In the genomic region with DNA sequence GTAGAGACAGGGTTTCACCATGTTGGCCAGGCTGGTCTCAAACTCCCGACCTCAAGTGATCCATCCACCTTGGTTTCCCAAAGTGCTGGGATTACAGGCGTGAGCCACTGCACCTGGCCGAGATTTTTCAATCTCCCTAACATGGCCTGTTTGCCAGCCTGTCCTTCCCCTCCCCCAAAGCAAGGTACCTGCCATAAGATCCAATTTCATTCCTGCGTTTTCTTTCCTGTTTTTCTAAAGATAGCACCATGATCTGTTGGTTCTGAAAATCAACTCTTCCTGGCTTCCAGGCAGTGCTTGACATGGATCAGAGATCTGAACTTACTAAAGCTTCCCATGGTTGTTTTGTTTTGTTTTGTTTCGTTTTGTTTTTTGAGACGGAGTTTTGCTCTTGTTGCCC, we compare ENCODE assay signal across 15 cellular contexts. TPM values are rescaled to one million over a fixed set of nuclear protein-coding genes. Genes with fewer than 3 reads are reported as not detected.
A peak's percentile ranks its signal among the peaks of the same experiment; 100 is the strongest.
DNase-seq lines count a peak whose midpoint lies in the region; ATAC-seq and TF ChIP-seq lines count a peak whose summit lies in the region.
"Had no signal": no experiment of that assay in that cellular context is flagged by ENCODE, and none has a peak within 500 bp of the region (broad histone marks: within the 10 kb centered on the region; RNA-seq: fewer than 3 reads in every experiment).

No MANE protein-coding gene starts in this region.

- no peak for ATAC-seq in activated B cell treated with CpG ODN at 0.5 μM for 24 hours (ENCODE audit: low read depth)
- ATAC-seq in psoas muscle, result peak; percentile 85 to 88 (median 86)
- no peak for ATAC-seq in HG03159 (IDR thresholded peaks at IDR 0.05; ENCODE audit: unreplicated experiment)

- H3K4me1 ChIP-seq in psoas muscle, result peaks cover 36% of the 10 kb centered on the region
- peaks cover 12 to 18% of the 10 kb centered on the region in 2 experiments; a peak in 3 of 4 replicates for H3K4me1 ChIP-seq in SK-N-SH (ENCODE audit: control insufficient read depth in 1 of 2, insufficient read depth in 2 of 2, low read depth in 1 of 2, low read length in 1 of 2)
- peaks cover 4% of the 10 kb centered on the region for H3K4me1 ChIP-seq in ovary (ENCODE audit: insufficient read depth)
- H3K4me1 ChIP-seq: BE2C had no signal

- H3K4me1 Mint-ChIP-seq in activated CD4-positive, alpha-beta T cell treated with anti-CD3 and anti-CD28 coated beads, Interleukin-2, amount 10 ng/mL, durations not matched to agents 7 days and 5 days, result peaks cover 42% of the 10 kb centered on the region
- H3K4me1 Mint-ChIP-seq in activated B cell treated with CpG ODN at 0.5 μM for 24 hours, result peaks cover 40% of the 10 kb centered on the region

- peak overlapping the region; percentile 98 for H3K27ac ChIP-seq in psoas muscle
- H3K27ac ChIP-seq in SK-N-SH (ENCODE audit: low read depth in 2 of 2, low read length in 1 of 2), result no peak overlapping the region
- no peak overlapping the region for H3K27ac ChIP-seq in ovary
- H3K27ac ChIP-seq: C4-2B had no signal

- TF ChIP-seq POLR2A in ovary (IDR thresholded peaks at IDR 0.05), result no peak

- no peaks in the 10 kb centered on the region for H3K27me3 Mint-ChIP-seq in activated CD4-positive, alpha-beta T cell treated with anti-CD3 and anti-CD28 coated beads, Interleukin-2, amount 10 ng/mL, durations not matched to agents 7 days and 5 days
- H3K27me3 Mint-ChIP-seq in activated B cell treated with CpG ODN at 0.5 μM for 24 hours, result no peaks in the 10 kb centered on the region
- H3K27me3 Mint-ChIP-seq: CD8-positive, alpha-beta memory T cell had no signal

- H3K4me2 ChIP-seq in SK-N-SH, result no peak overlapping the region

- intact Hi-C loops in activated B cell treated with CpG ODN at 0.5 μM for 24 hours (cut with micrococcal nuclease) (no loop called here), psoas muscle (cut with DNase I) (no loop called here), ovary (cut with DNase I) (no loop called here)

- H3K27ac Mint-ChIP-seq in activated CD4-positive, alpha-beta T cell treated with anti-CD3 and anti-CD28 coated beads, Interleukin-2, amount 10 ng/mL, durations not matched to agents 7 days and 5 days, result peak overlapping the region; percentile 2
- peak overlapping the region; percentile 35 for H3K27ac Mint-ChIP-seq in activated B cell treated with CpG ODN at 0.5 μM for 24 hours
- H3K27ac Mint-ChIP-seq: HFFc6 had no signal

- no peaks in the 10 kb centered on the region for H3K9me3 ChIP-seq in psoas muscle
- no peaks in the 10 kb centered on the region for H3K9me3 ChIP-seq in SK-N-SH
- H3K9me3 ChIP-seq in ovary, result no peaks in the 10 kb centered on the region
- H3K9me3 ChIP-seq: BE2C, Caco-2 had no signal

- H3F3A ChIP-seq in SK-N-SH (replicated peaks; ENCODE audit: insufficient read depth), result peaks cover 8% of the 10 kb centered on the region

- no peaks in the 10 kb centered on the region for H4K20me1 ChIP-seq in SK-N-SH (ENCODE audit: insufficient read depth)

- peaks cover 62% of the 10 kb centered on the region for H3K79me2 ChIP-seq in SK-N-SH (ENCODE audit: insufficient read depth)

- H3K36me3 Mint-ChIP-seq in activated CD4-positive, alpha-beta T cell treated with anti-CD3 and anti-CD28 coated beads, Interleukin-2, amount 10 ng/mL, durations not matched to agents 7 days and 5 days (ENCODE audit: low read depth), result peaks cover 53% of the 10 kb centered on the region
- H3K36me3 Mint-ChIP-seq in activated B cell treated with CpG ODN at 0.5 μM for 24 hours (ENCODE audit: low read depth), result peaks cover 40% of the 10 kb centered on the region

- 34 to 50% (median 42%) methylated on average over 6 of the region's 6 CpGs for WGBS in psoas muscle, 3 donors
- 92% methylated on average over 6 of the region's 6 CpGs for WGBS in SK-N-SH (ENCODE audit: low lambda C conversion rate)
- 91 to 94% (median 93%) methylated on average over 6 of the region's 6 CpGs for WGBS in ovary, 3 donors

- no peaks in the 10 kb centered on the region for H3K9me2 ChIP-seq in SK-N-SH

- POLR2A ChIA-PET in activated CD4-positive, alpha-beta T cell treated with anti-CD3 and anti-CD28 coated beads, Interleukin-2, amount 10 ng/mL, durations not matched to agents 7 days and 5 days (lab: Charles Lee), result no interaction called here
- POLR2A ChIA-PET in activated B cell treated with CpG ODN at 0.5 μM for 24 hours (lab: Charles Lee), result no interaction called here
- POLR2A ChIA-PET in SK-N-SH (lab: Yijun Ruan, JAX), result no interaction called here

- CTCF ChIA-PET in activated CD4-positive, alpha-beta T cell treated with anti-CD3 and anti-CD28 coated beads, Interleukin-2, amount 10 ng/mL, durations not matched to agents 7 days and 5 days (lab: Charles Lee), result interaction anchor here (1.0 to 1.4 kb wide), 3 partner anchors 9 to 18 kb away, joined by 3 to 4 read pairs (median 3); no protein-coding TSS in a partner anchor
- CTCF ChIA-PET in activated B cell treated with CpG ODN at 0.5 μM for 24 hours (lab: Charles Lee), result no interaction called here
- CTCF ChIA-PET in SK-N-SH (lab: Yijun Ruan, JAX), result interaction anchor here (0.7 kb wide), 1 partner anchor 19 kb away, joined by 4 read pairs; no protein-coding TSS in a partner anchor

- H3K9ac ChIP-seq in SK-N-SH, result no peak overlapping the region

- H3K4me3 ChIP-seq in psoas muscle, result peak overlapping the region; percentile 37
- H3K4me3 ChIP-seq in SK-N-SH (ENCODE audit: low read depth in 2 of 2, low read length in 1 of 2), result no peak overlapping the region
- H3K4me3 ChIP-seq in ovary, result no peak overlapping the region

- H3K4me3 Mint-ChIP-seq in activated CD4-positive, alpha-beta T cell treated with anti-CD3 and anti-CD28 coated beads, Interleukin-2, amount 10 ng/mL, durations not matched to agents 7 days and 5 days, result no peak overlapping the region
- H3K4me3 Mint-ChIP-seq in activated B cell treated with CpG ODN at 0.5 μM for 24 hours, result no peak overlapping the region
- H3K4me3 Mint-ChIP-seq: CD8-positive, alpha-beta memory T cell; HFFc6 had no signal

- no peaks in the 10 kb centered on the region for H3K9me3 Mint-ChIP-seq in activated CD4-positive, alpha-beta T cell treated with anti-CD3 and anti-CD28 coated beads, Interleukin-2, amount 10 ng/mL, durations not matched to agents 7 days and 5 days
- no peaks in the 10 kb centered on the region for H3K9me3 Mint-ChIP-seq in activated B cell treated with CpG ODN at 0.5 μM for 24 hours
- H3K9me3 Mint-ChIP-seq: CD8-positive, alpha-beta memory T cell; HFFc6 had no signal

- TF ChIP-seq RAD21 in SK-N-SH (IDR thresholded peaks at IDR 0.05; ENCODE audit: low read length), result no peak

- no peak for DNase-seq in activated CD4-positive, alpha-beta T cell treated with anti-CD3 and anti-CD28 coated beads, Interleukin-2, amount 10 ng/mL, durations not matched to agents 7 days and 5 days
- DNase-seq in activated CD4-positive, alpha-beta T cell treated with anti-CD3 and anti-CD28 coated beads, Interleukin-2, amount 50 U/mL, for 4 hours, result no peak
- DNase-seq in activated B cell treated with CpG ODN at 0.5 μM for 24 hours, result no peak
- no peak for DNase-seq in psoas muscle
- DNase-seq in SK-N-SH, result no peak
- no peak for DNase-seq in ovary
- DNase-seq: BE2C; Caco-2; CD8-positive, alpha-beta memory T cell; DMS53; GF-D8; HCEC 1CT; HFFc6 had no signal

- no peak for TF ChIP-seq EP300 in SK-N-SH (IDR thresholded peaks at IDR 0.05; ENCODE audit: borderline replicate concordance in 1 of 2, low read depth in 1 of 2, low read length in 1 of 2)
- no peak for TF ChIP-seq EP300 in ovary (IDR thresholded peaks at IDR 0.05)

- H3K36me3 ChIP-seq in psoas muscle (ENCODE audit: insufficient read depth in 1 of 2, low read depth in 1 of 2), result peaks cover 0 to 25% of the 10 kb centered on the region in 2 donors
- peaks cover 5 to 21% of the 10 kb centered on the region in 2 experiments for H3K36me3 ChIP-seq in SK-N-SH (replicated peaks in 1 of 2; ENCODE audit: control insufficient read depth in 1 of 2, insufficient read depth in 2 of 2, low read length in 1 of 2)
- no peaks in the 10 kb centered on the region for H3K36me3 ChIP-seq in ovary

- H2AFZ ChIP-seq in SK-N-SH (ENCODE audit: low read depth), result no peak overlapping the region

- no peak for TF ChIP-seq CTCF in activated B cell treated with CpG ODN at 0.5 μM for 24 hours (IDR thresholded peaks at IDR 0.05)
- TF ChIP-seq CTCF in psoas muscle (IDR thresholded peaks at IDR 0.05), result no peak
- no peak for TF ChIP-seq CTCF in SK-N-SH (IDR thresholded peaks at IDR 0.05)
- no peak for TF ChIP-seq CTCF in ovary (IDR thresholded peaks at IDR 0.05)

- H3K27me3 ChIP-seq in psoas muscle (ENCODE audit: insufficient read depth in 3 of 3, low read length in 2 of 3) (no peaks in the 10 kb centered on the region), SK-N-SH (ENCODE audit: insufficient read depth) (no peaks in the 10 kb centered on the region), ovary (no peaks in the 10 kb centered on the region)
- H3K27me3 ChIP-seq: BE2C had no signal

TF ChIP-seq in SK-N-SH, 30 proteins besides CTCF, POLR2A, EP300 and RAD21 (continues in another document):
- TF ChIP-seq FOXJ3 (CRISPR knock-in tag; IDR thresholded peaks at IDR 0.05), result no peak
- TF ChIP-seq, protein P1, sequence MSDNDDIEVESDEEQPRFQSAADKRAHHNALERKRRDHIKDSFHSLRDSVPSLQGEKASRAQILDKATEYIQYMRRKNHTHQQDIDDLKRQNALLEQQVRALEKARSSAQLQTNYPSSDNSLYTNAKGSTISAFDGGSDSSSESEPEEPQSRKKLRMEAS (IDR thresholded peaks at IDR 0.05; ENCODE audit: low read depth), result no peak

RNA-seq across cellular contexts. Expression of a gene that starts 7.5 kb away (rescaled TPM):
- total RNA-seq in activated CD4-positive, alpha-beta T cell treated with anti-CD3 and anti-CD28 coated beads, Interleukin-2, amount 10 ng/mL, durations not matched to agents 7 days and 5 days, result 10 to 100 TPM; 36.8 to 41.5 TPM
- total RNA-seq in activated B cell treated with CpG ODN at 0.5 μM for 24 hours, result 19.0 TPM in 2 replicates
- total RNA-seq in psoas muscle, result 10 to 100 TPM in 2 of 4 donors, 1 to 10 TPM in 2; 8.6 to 21.8 (median 12.2) TPM
- 10 to 100 TPM in 1 of 3 donors, 1 to 10 TPM in 2; 4.3 to 13.4 (median 6.8) TPM for polyA plus RNA-seq in psoas muscle
- 7.9 and 10.2 TPM in 2 replicates for polyA plus RNA-seq in SK-N-SH (2012; rRNA removed)
- 9.4 and 9.5 TPM in 2 replicates for polyA plus RNA-seq in SK-N-SH (2012; cell fraction: cytosol; rRNA removed)
- 10.4 and 14.2 TPM in 2 replicates for polyA plus RNA-seq in SK-N-SH (2012; cell fraction: nucleus; rRNA removed)
- 10 to 100 TPM in 1 of 7 donors, 1 to 10 TPM in 6; 5.1 to 11.9 (median 8.3) TPM for total RNA-seq in ovary
- 10 to 100 TPM in 1 of 2 donors, 1 to 10 TPM in 1; 7.8 to 11.5 TPM for polyA plus RNA-seq in ovary

RNA-seq across cellular contexts. Expression of a gene that starts 7.7 kb away (rescaled TPM):
- total RNA-seq in activated CD4-positive, alpha-beta T cell treated with anti-CD3 and anti-CD28 coated beads, Interleukin-2, amount 10 ng/mL, durations not matched to agents 7 days and 5 days, result 100 to 1,000 TPM; 149 to 166 TPM
- 125 and 139 TPM in 2 replicates for total RNA-seq in activated B cell treated with CpG ODN at 0.5 μM for 24 hours
- 10 to 100 TPM; 59.8 to 81.3 (median 69.7) TPM for total RNA-seq in psoas muscle
- polyA plus RNA-seq in psoas muscle, result 100 to 1,000 TPM in 1 of 3 donors, 10 to 100 TPM in 2; 82.7 to 113 (median 89.6) TPM
- 69.2 and 76.2 TPM in 2 replicates for polyA plus RNA-seq in SK-N-SH (2012; rRNA removed)
- polyA plus RNA-seq in SK-N-SH (2012; cell fraction: cytosol; rRNA removed), result 54.8 and 71.2 TPM in 2 replicates
- 141 and 175 TPM in 2 replicates for polyA plus RNA-seq in SK-N-SH (2012; cell fraction: nucleus; rRNA removed)
- total RNA-seq in ovary, result 100 to 1,000 TPM in 4 of 7 donors, 10 to 100 TPM in 3; 74.2 to 138 (median 101) TPM
- polyA plus RNA-seq in ovary, result 100 to 1,000 TPM in 1 of 2 donors, 10 to 100 TPM in 1; 74.0 to 143 TPM

Comparison
In these comparisons a context has a peak if more than half of its experiments do, and no peak if none do; other contexts are left out.
1. ATAC-seq: peak in psoas muscle (4 of 4); none in activated B cell treated with CpG ODN at 0.5 μM for 24 hours (single experiment) and HG03159 (single experiment).